13 cellular contexts compared by ENCODE assay signal in the genomic region with DNA sequence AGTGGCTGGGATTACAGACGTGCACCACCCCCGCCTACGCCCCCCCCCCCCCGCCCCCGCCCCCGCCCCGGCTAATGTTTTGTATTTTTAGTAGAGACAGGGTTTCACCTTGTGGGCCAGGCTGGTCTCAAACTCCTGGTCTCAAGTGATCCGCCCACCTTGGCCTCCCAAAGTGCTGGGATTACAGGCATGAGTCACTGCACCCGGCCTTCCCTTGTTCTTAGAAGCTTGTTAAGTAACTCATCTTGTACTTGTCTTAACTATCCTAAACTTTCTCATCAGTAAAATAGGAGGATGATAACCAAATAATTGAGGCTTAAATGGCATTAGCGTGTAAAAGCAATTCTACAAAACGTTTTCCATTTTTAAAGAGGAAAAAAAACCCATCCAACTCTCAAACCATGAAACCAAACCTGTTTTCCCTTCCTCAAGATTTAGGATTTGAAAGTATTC. TPM values are rescaled to one million over a fixed set of nuclear protein-coding genes. Genes with fewer than 3 reads are reported as not detected.
DNase-seq lines count a peak whose midpoint lies in the region; ATAC-seq, FAIRE-seq and TF ChIP-seq lines count a peak whose summit lies in the region.
"Had no signal": no experiment of that assay in that cellular context is flagged by ENCODE, and none has a peak within 500 bp of the region (broad histone marks: within the 10 kb centered on the region; RNA-seq: fewer than 3 reads in every experiment).

No MANE protein-coding gene starts in this region.

- CTCF ChIA-PET in GM12878 (lab: Yijun Ruan, JAX), result interaction anchor here (0.6 to 3.5 kb wide), 7 partner anchors 10 to 155 kb away, joined by 3 to 27 read pairs (median 5); no protein-coding TSS in a partner anchor

- peaks cover 3% of the 10 kb centered on the region; the same call in 1 of the 3 replicates for H3K9me3 ChIP-seq in GM12878 (replicated peaks; ENCODE audit: control insufficient read depth, insufficient read depth, low read length)
- H3K9me3 ChIP-seq: adrenal gland had no signal

- no peak overlapping the region for H4K8ac ChIP-seq in mesendoderm (ENCODE audit: low read depth, low read length)

- no peak overlapping the region for H2BK5ac ChIP-seq in mesendoderm (ENCODE audit: low read length)

- RAD21 ChIA-PET in GM12878 (lab: Charles Lee; ENCODE audit: unreplicated experiment), result interaction anchor here (0.7 to 11.3 kb wide), 9 partner anchors 9 to 134 kb away, joined by 3 to 203 read pairs (median 3); no protein-coding TSS in a partner anchor

- no peak overlapping the region for H4K5ac ChIP-seq in mesendoderm (ENCODE audit: low read length)

- H4K20me1 ChIP-seq in GM12878 (ENCODE audit: control insufficient read depth, insufficient read depth), result 0 out of 2 replicates have a peak, but pooled peaks cover 3% of the 10 kb centered on the region

- peaks cover 83% of the 10 kb centered on the region for H3K79me2 ChIP-seq in GM12878 (ENCODE audit: control insufficient read depth, insufficient read depth, low read length)
- peaks cover 68% of the 10 kb centered on the region for H3K79me2 ChIP-seq in mesendoderm (ENCODE audit: control insufficient read depth, insufficient read depth, low read length)

- H3K4me3 ChIP-seq in GM12878 (peak overlapping the region; percentile 61), mesendoderm (ENCODE audit: low read length) (no peak overlapping the region)
- H3K4me3 ChIP-seq: adrenal gland had no signal

- H3K4me1 ChIP-seq in GM12878 (ENCODE audit: control insufficient read depth, insufficient read depth, low read length) (peaks cover 26% of the 10 kb centered on the region), mesendoderm (ENCODE audit: control insufficient read depth, low read depth, low read length) (peaks cover 8% of the 10 kb centered on the region)

- H3K36me3 ChIP-seq in GM12878 (ENCODE audit: control insufficient read depth in 2 of 2, insufficient read depth in 2 of 2, low read length in 1 of 2) (no peaks in the 10 kb centered on the region), mesendoderm (ENCODE audit: control insufficient read depth, insufficient read depth, low read length) (no peaks in the 10 kb centered on the region)
- H3K36me3 ChIP-seq: adrenal gland had no signal

- DNase-seq in EH (ENCODE audit: low read depth) (peak; percentile 60), LoVo (ENCODE audit: low spot score) (peak; percentile 15), GM12878 (ENCODE audit: low read depth, low spot score) (no peak), mesendoderm (peak; percentile 59), DMS 273 treated with DMSO at 0.1 percent for 48 hours (lab: John Stamatoyannopoulos, UW) (no peak)
- DNase-seq: activated CD8-positive, alpha-beta memory T cell treated with anti-CD3 and anti-CD28 coated beads, Interleukin-2, amount 10 ng/mL, durations not matched to agents 7 days and 5 days; CD8-positive, alpha-beta memory T cell; hippocampal formation; midbrain had no signal

- no peak for TF ChIP-seq CTCF in GM12878 (IDR thresholded peaks at IDR 0.05 in 2 of 3, conservative IDR thresholded peaks at IDR 0.05 in 1 of 3; ENCODE audit: control insufficient read depth in 2 of 3, extremely low read depth in 1 of 3, insufficient read depth in 1 of 3, low read depth in 3 of 3, low read length in 3 of 3)

- TF ChIP-seq EP300 in GM12878 (IDR thresholded peaks at IDR 0.05; ENCODE audit: borderline replicate concordance in 1 of 2, control insufficient read depth in 1 of 2, low read depth in 2 of 2, low read length in 2 of 2), result no peak

- H3K27ac ChIP-seq in GM12878 (ENCODE audit: control insufficient read depth, insufficient read depth), result no peak overlapping the region; the same call in 1 of the 2 replicates
- H3K27ac ChIP-seq in mesendoderm (ENCODE audit: low read depth, low read length), result no peak overlapping the region
- H3K27ac ChIP-seq: adrenal gland had no signal

- no peak for TF ChIP-seq RAD21 in GM12878 (IDR thresholded peaks at IDR 0.05; ENCODE audit: insufficient read depth, low read depth, low read length)

- in situ Hi-C loops in GM12878 (cut with MboI), result no loop called here

- ATAC-seq in GM12878 (no peak), HG03469 (IDR thresholded peaks at IDR 0.05; ENCODE audit: unreplicated experiment) (no peak), HG03097 (IDR thresholded peaks at IDR 0.05; ENCODE audit: low FRiP score, unreplicated experiment) (no peak), HG03135 (IDR thresholded peaks at IDR 0.05; ENCODE audit: unreplicated experiment) (no peak)
- ATAC-seq: activated CD8-positive, alpha-beta memory T cell treated with anti-CD3 and anti-CD28 coated beads, Interleukin-2, amount 10 ng/mL, durations not matched to agents 7 days and 5 days had no signal

- POLR2A ChIA-PET in GM12878 (lab: Charles Lee), result interaction anchor here (3.2 to 8.4 kb wide), 2 partner anchors 9 to 21 kb away, joined by 23 to 65 read pairs; no protein-coding TSS in a partner anchor

- intact Hi-C loops in GM12878 (cut with micrococcal nuclease; ENCODE audit: unreplicated experiment), result loop anchor here (2.0 to 10.0 kb wide), 3 partner anchors 20 to 756 kb away; a partner anchor contains a TSS

- H3K9ac ChIP-seq in GM12878 (ENCODE audit: control insufficient read depth, insufficient read depth, low read length), result no peak overlapping the region
- H3K9ac ChIP-seq in mesendoderm (ENCODE audit: low read length), result no peak overlapping the region

- WGBS in GM12878 (ENCODE audit: insufficient coverage, insufficient replicate concordance, low lambda C conversion rate, missing lambda C conversion rate), result 49% methylated on average over 7 of the region's 11 CpGs
- WGBS in mesendoderm (ENCODE audit: extremely low coverage, insufficient coverage, low lambda C conversion rate), result no CpG with 5 or more reads among the region's 11 CpGs

- no peak overlapping the region for H3K56ac ChIP-seq in mesendoderm (ENCODE audit: low read length)

- no TSS peak for BruUV-seq in GM12878 (replicated peaks; lab: Mats Ljungman, UMichigan)

- H2BK15ac ChIP-seq in mesendoderm (replicated peaks; ENCODE audit: low read depth), result no peak overlapping the region

- H3K27me3 ChIP-seq in GM12878 (replicated peaks in 1 of 2; ENCODE audit: control insufficient read depth in 2 of 2, insufficient read depth in 2 of 2, low read length in 1 of 2), result no peaks in the 10 kb centered on the region
- peaks cover 2% of the 10 kb centered on the region for H3K27me3 ChIP-seq in mesendoderm (ENCODE audit: insufficient read depth, low read length, poor library complexity)
- H3K27me3 ChIP-seq: adrenal gland had no signal

- no peak overlapping the region for H3K4ac ChIP-seq in mesendoderm (ENCODE audit: low read depth, low read length)

- SMC1A ChIA-PET in GM12878 (lab: Charles Lee; ENCODE audit: uncharacterized antibody, unreplicated experiment), result interaction anchor here (0.6 to 12.1 kb wide), 11 partner anchors 10 to 465 kb away, joined by 3 to 237 read pairs (median 6); no protein-coding TSS in a partner anchor

- TF ChIP-seq POLR2A in GM12878 (IDR thresholded peaks at IDR 0.05; ENCODE audit: low read depth, low read length), result no peak

- H2AFZ ChIP-seq in GM12878 (ENCODE audit: control insufficient read depth, low read depth, low read length), result no peak overlapping the region

- H3K18ac ChIP-seq in mesendoderm (ENCODE audit: low read length), result no peak overlapping the region

- H3K23ac ChIP-seq in mesendoderm (ENCODE audit: low read length), result no peak overlapping the region

- no peak for FAIRE-seq in GM12878 (lab: Jason Lieb, UNC)

- no peak overlapping the region for H2BK120ac ChIP-seq in mesendoderm (ENCODE audit: low read depth, low read length)

- no peak overlapping the region for H2AK5ac ChIP-seq in mesendoderm (ENCODE audit: low read length)

- H3K4me2 ChIP-seq in GM12878 (ENCODE audit: control insufficient read depth, insufficient read depth) (peak overlapping the region; percentile 89), mesendoderm (ENCODE audit: low read length) (no peak overlapping the region)

- H3K79me1 ChIP-seq in mesendoderm (ENCODE audit: low read length), result peaks cover 11% of the 10 kb centered on the region

TF ChIP-seq in GM12878, 131 proteins besides CTCF, POLR2A, EP300 and RAD21 (continues in another document):
- 0 out of 2 replicates have a peak, but pooled peaks have one; percentile 1 for TF ChIP-seq NBN (IDR thresholded peaks at IDR 0.05)
- TF ChIP-seq EGR1 (IDR thresholded peaks at IDR 0.05; ENCODE audit: borderline replicate concordance in 1 of 2, low read depth in 2 of 2, low read length in 2 of 2), result 0 out of 3 replicates have a peak, but pooled peaks of 1 of the 2 experiments have one; percentile 18

RNA-seq across cellular contexts. Expression of gene CDYL, which starts 4.2 kb away (rescaled TPM):
- 88.3 and 101 TPM in 2 replicates for total RNA-seq in GM12878 (2013; cell fraction: nucleolus; rRNA removed)
- total RNA-seq in GM12878 (2014; rRNA removed) (26.2 and 27.7 TPM in 2 replicates), GM12878 (2014; rRNA removed; fragmentation: Illumina TruSeq; extraction: Trizol) (53.0 and 53.7 TPM in 2 replicates), GM12878 (2021) (61.2 and 61.3 TPM in 2 replicates)
- polyA plus RNA-seq in GM12878 (2011; ENCODE audit: low read depth), result 10.0 TPM
- polyA plus RNA-seq in GM12878 (2011; rRNA removed) (60.7 and 75.4 TPM in 2 replicates), GM12878 (2014; fragmentation: Illumina TruSeq; extraction: Trizol) (39.0 and 45.0 TPM in 2 replicates), GM12878 (2014; fragmentation: Nextera tagmentation; extraction: Ambion mirVana) (10 to 100 TPM; 11.2 to 15.3 TPM), GM12878 (2014; rRNA removed) (26.8 and 30.8 TPM in 2 replicates), GM12878 (2016; fragmentation: Nextera tagmentation; extraction: Ambion mirVana) (10 to 100 TPM in 1 of 2 experiments, 1 to 10 TPM in 1; 9.3 to 11.3 TPM)
- polyA plus RNA-seq in GM12878 (2011; cell fraction: cytosol; rRNA removed), result 30.0 and 34.2 TPM in 2 replicates
- 49.5 and 53.2 TPM in 2 replicates for polyA plus RNA-seq in GM12878 (2011; cell fraction: nucleus; rRNA removed)
- polyA plus RNA-seq in GM12878 (2012), result 13.4 and 16.6 TPM in 2 replicates
- polyA minus RNA-seq in GM12878 (2011; rRNA and poly(A)+ RNA removed), result 244 and 245 TPM in 2 replicates
- polyA minus RNA-seq in GM12878 (2011; cell fraction: cytosol; rRNA and poly(A)+ RNA removed), result 102 and 113 TPM in 2 replicates
- 33.6 and 50.4 TPM in 2 replicates for polyA minus RNA-seq in GM12878 (2011; cell fraction: nucleus; rRNA and poly(A)+ RNA removed)
- 72.2 TPM for polyA plus RNA-seq in mesendoderm (2013, experiment 1 of 2)
- 80.5 TPM for polyA plus RNA-seq in mesendoderm (2013, experiment 2 of 2)

Comparison
In these comparisons a context has a peak if more than half of its experiments do, and no peak if none do; other contexts are left out.
1. DNase-seq: peak in EH (single experiment), LoVo (single experiment) and mesendoderm (single experiment); none in GM12878 (single experiment) and DMS 273 treated with DMSO at 0.1 percent for 48 hours (single experiment).